Comparison of ENCODE assay signal across 8 cellular contexts in genomic region chr7:44044315-44045225, GRCh38. TPM values are rescaled to one million over a fixed set of nuclear protein-coding genes. Genes with fewer than 3 reads are reported as not detected.
A peak's percentile ranks its signal among the peaks of the same experiment; 100 is the strongest.
DNase-seq lines count a peak whose midpoint lies in the region; ATAC-seq and TF ChIP-seq lines count a peak whose summit lies in the region.

TSS of gene DBNL (plus strand) at chr7:44044702. CDS start at chr7:44044738, 36 bp downstream.

- peaks cover 0 to 37% (median 7%) of the 10 kb centered on the region in 3 donors for H3K36me3 Mint-ChIP-seq in CD8-positive, alpha-beta memory T cell
- H3K36me3 Mint-ChIP-seq in endodermal cell (ENCODE audit: low read depth): peaks cover 10% of the 10 kb centered on the region
- H3K36me3 Mint-ChIP-seq in mesothelial cell of epicardium: no peaks in the 10 kb centered on the region

- peak within 1 kb of the TSS; percentile 80 for H3K27ac ChIP-seq in CD8-positive, alpha-beta memory T cell (ENCODE audit: low read depth, low read length)
- peak within 1 kb of the TSS; percentile 2 for H3K27ac ChIP-seq in endodermal cell (ENCODE audit: low read depth, low read length)

- H3K4me3 ChIP-seq in CD8-positive, alpha-beta memory T cell (ENCODE audit: low read length): peak within 1 kb of the TSS; percentile 90
- H3K4me3 ChIP-seq in endodermal cell (ENCODE audit: low read length): peak within 1 kb of the TSS; percentile 99

- TF ChIP-seq CTCF in endodermal cell (conservative IDR thresholded peaks at IDR 0.05) (no peak), mesothelial cell of epicardium (IDR thresholded peaks at IDR 0.05; ENCODE audit: unreplicated experiment) (no peak)

- peaks cover 13% of the 10 kb centered on the region for H3K36me3 ChIP-seq in CD8-positive, alpha-beta memory T cell (ENCODE audit: insufficient read depth, low read length)
- peaks cover 23% of the 10 kb centered on the region for H3K36me3 ChIP-seq in endodermal cell (ENCODE audit: control insufficient read depth, insufficient read depth, low read length)

- H3K9ac ChIP-seq in endodermal cell (ENCODE audit: extremely low read depth, low read length, poor library complexity, severe bottlenecking): peak within 1 kb of the TSS; percentile 69

- no peaks in the 10 kb centered on the region for H3K27me3 Mint-ChIP-seq in CD8-positive, alpha-beta memory T cell
- peaks cover 19% of the 10 kb centered on the region for H3K27me3 Mint-ChIP-seq in endodermal cell (ENCODE audit: insufficient read depth)
- peaks cover 3% of the 10 kb centered on the region for H3K27me3 Mint-ChIP-seq in mesothelial cell of epicardium (ENCODE audit: low read depth)

- H3K9me3 Mint-ChIP-seq in CD8-positive, alpha-beta memory T cell: no peaks in the 10 kb centered on the region
- H3K9me3 Mint-ChIP-seq in endodermal cell (no peaks in the 10 kb centered on the region), mesothelial cell of epicardium (no peaks in the 10 kb centered on the region)

- 0 to 1% methylated on average over 42 to 74 of the region's 74 CpGs for WGBS in endodermal cell (ENCODE audit: insufficient coverage in 1 of 2, insufficient read length in 1 of 2), 2 experiments

- H3K9me3 ChIP-seq in CD8-positive, alpha-beta memory T cell (ENCODE audit: low read length): no peaks in the 10 kb centered on the region
- H3K9me3 ChIP-seq in endodermal cell (ENCODE audit: control insufficient read depth, low read length): peaks cover 4% of the 10 kb centered on the region

- H3K27ac Mint-ChIP-seq in CD8-positive, alpha-beta memory T cell: peak within 1 kb of the TSS; percentile 94 to 99 (median 98)
- H3K27ac Mint-ChIP-seq in endodermal cell (peak within 1 kb of the TSS; percentile 30), mesothelial cell of epicardium (peak within 1 kb of the TSS; percentile 92)

- peaks cover 49% of the 10 kb centered on the region for H3K4me1 ChIP-seq in CD8-positive, alpha-beta memory T cell (ENCODE audit: insufficient read depth, low read length)
- no peaks in the 10 kb centered on the region for H3K4me1 ChIP-seq in endodermal cell (ENCODE audit: control insufficient read depth, insufficient read depth, low read length)

- H3K27me3 ChIP-seq in CD8-positive, alpha-beta memory T cell (ENCODE audit: insufficient read depth, low read length, poor library complexity, severe bottlenecking): no peaks in the 10 kb centered on the region
- H3K27me3 ChIP-seq in endodermal cell (ENCODE audit: control insufficient read depth, insufficient read depth, low read length, poor library complexity, severe bottlenecking): peaks cover 11% of the 10 kb centered on the region

- POLR2A ChIA-PET in CD8-positive, alpha-beta memory T cell (lab: Charles Lee): interaction anchor here (0.6 to 1.9 kb wide), 9 partner anchors 9 to 841 kb away, joined by 3 to 11 read pairs (median 4); partner anchors contain the start of genes PGAM2 and PURB

- DNase-seq in CD8-positive, alpha-beta memory T cell: peak; percentile 78 to 91 (median 87)
- peak; percentile 83 for DNase-seq in HPDE6-E6E7 (ENCODE audit: extremely low spot score)
- peak; percentile 81 for DNase-seq in NOMO-1 treated with dmso at 0.1 percent for 144 hours (lab: John Stamatoyannopoulos, UW; ENCODE audit: unreplicated experiment)
- DNase-seq in activated CD8-positive, alpha-beta memory T cell treated with anti-CD3 and anti-CD28 coated beads, Interleukin-2, amount 50 U/mL, for 24 hours (ENCODE audit: extremely low read depth): peak; percentile 89
- peak; percentile 98 for DNase-seq in endodermal cell
- peak; percentile 76 to 89 for DNase-seq in mesothelial cell of epicardium (ENCODE audit: low spot score in 2 of 2, unreplicated experiment in 2 of 2)
- peak; percentile 78 to 79 for DNase-seq in stimulated activated CD8-positive, alpha-beta memory T cell treated with anti-CD3 and anti-CD28 coated beads, Interleukin-15, amount 100 ng/mL, for 4 hours (ENCODE audit: low read depth in 2 of 2)

- H3K4me3 Mint-ChIP-seq in CD8-positive, alpha-beta memory T cell: peak within 1 kb of the TSS; percentile 90 to 95 (median 93)
- H3K4me3 Mint-ChIP-seq in endodermal cell: peak within 1 kb of the TSS; percentile 77
- peak within 1 kb of the TSS; percentile 79 for H3K4me3 Mint-ChIP-seq in mesothelial cell of epicardium

- CTCF ChIA-PET in CD8-positive, alpha-beta memory T cell (lab: Charles Lee): interaction anchor here (0.7 to 2.0 kb wide), 4 partner anchors 11 to 119 kb away, joined by 3 to 6 read pairs (median 4); no protein-coding TSS in a partner anchor

- ATAC-seq in GM19455 (IDR thresholded peaks at IDR 0.05; ENCODE audit: unreplicated experiment): peak; percentile 74

- H3K4me1 Mint-ChIP-seq in CD8-positive, alpha-beta memory T cell: peaks cover 41 to 65% (median 45%) of the 10 kb centered on the region in 3 donors
- peaks cover 14% of the 10 kb centered on the region for H3K4me1 Mint-ChIP-seq in endodermal cell
- peaks cover 20% of the 10 kb centered on the region for H3K4me1 Mint-ChIP-seq in mesothelial cell of epicardium

RNA-seq across cellular contexts. Expression of gene DBNL, which starts in this region (rescaled TPM):
- 100 to 1,000 TPM; 144 to 154 TPM for total RNA-seq in CD8-positive, alpha-beta memory T cell
- polyA plus RNA-seq in CD8-positive, alpha-beta memory T cell: 184 TPM
- total RNA-seq in endodermal cell: 10 to 100 TPM; 47.0 to 50.9 TPM
- 49.2 TPM for polyA plus RNA-seq in endodermal cell (2013, experiment 1 of 2)
- 46.7 TPM for polyA plus RNA-seq in endodermal cell (2013, experiment 2 of 2)
- 62.6 to 70.9 TPM (median 64.5 TPM) in 3 replicates for total RNA-seq in mesothelial cell of epicardium

Comparison
In these comparisons a context has a peak if more than half of its experiments do, and no peak if none do; other contexts are left out.
1. Peak in every context shown above with its lines: DNase-seq, ATAC-seq, H3K4me3 ChIP-seq and H3K27ac ChIP-seq.
2. H3K27ac Mint-ChIP-seq: peak in every context shown above with its lines; median percentile 98 in CD8-positive, alpha-beta memory T cell; 92 in mesothelial cell of epicardium; 30 in endodermal cell.